Comparison of ENCODE assay signal across 12 cellular contexts in genomic region chr11:120180571-120181445, GRCh38. TPM values are rescaled to one million over a fixed set of nuclear protein-coding genes. Genes with fewer than 3 reads are reported as not detected.
A peak's percentile ranks its signal among the peaks of the same experiment; 100 is the strongest.
DNase-seq lines count a peak whose midpoint lies in the region; ATAC-seq and TF ChIP-seq lines count a peak whose summit lies in the region.
"Had no signal": no experiment of that assay in that cellular context is flagged by ENCODE, and none has a peak within 500 bp of the region (broad histone marks: within the 10 kb centered on the region; RNA-seq: fewer than 3 reads in every experiment).

No MANE protein-coding gene starts in this region.

- H3K27me3 ChIP-seq in heart left ventricle: peaks cover 0 to 5% (median 0%) of the 10 kb centered on the region in 9 donors

- H3K4me1 Mint-ChIP-seq in chondrocyte (ENCODE audit: low read depth): peaks cover 8% of the 10 kb centered on the region
- H3K4me1 Mint-ChIP-seq: CD8-positive, alpha-beta memory T cell had no signal

- TF ChIP-seq CTCF in heart left ventricle (IDR thresholded peaks at IDR 0.05): peak in 2 of 12 donors; percentile 6 to 17
- peak; percentile 37 for TF ChIP-seq CTCF in chondrocyte (IDR thresholded peaks at IDR 0.05)

- H3K27ac ChIP-seq in heart left ventricle: peak overlapping the region in 8 of 12 donors; percentile 6 to 82 (median 26)

- WGBS in heart left ventricle, 4 donors: 75 to 79% (median 76%) methylated on average over 11 to 13 of the region's 13 CpGs

- no peaks in the 10 kb centered on the region for H3K36me3 Mint-ChIP-seq in chondrocyte (ENCODE audit: low read depth)
- H3K36me3 Mint-ChIP-seq: activated naive CD8-positive, alpha-beta T cell; CD8-positive, alpha-beta memory T cell had no signal

- TF ChIP-seq POLR2A in heart left ventricle (IDR thresholded peaks at IDR 0.05): no peak

- ATAC-seq in heart left ventricle (peak in 1 of 4 donors; percentile 18), left ventricle myocardium superior (no peak), left lobe of liver (no peak), GM18907 (IDR thresholded peaks at IDR 0.05; ENCODE audit: unreplicated experiment) (no peak), HG03460 (IDR thresholded peaks at IDR 0.05; ENCODE audit: unreplicated experiment) (no peak), HG03521 (IDR thresholded peaks at IDR 0.05; ENCODE audit: unreplicated experiment) (no peak)

- no peak overlapping the region for H3K4me3 ChIP-seq in heart left ventricle

- H3K36me3 ChIP-seq in heart left ventricle: no peaks in the 10 kb centered on the region

- peaks cover 18% of the 10 kb centered on the region for H3K27me3 Mint-ChIP-seq in chondrocyte (ENCODE audit: low read depth)
- H3K27me3 Mint-ChIP-seq: activated naive CD8-positive, alpha-beta T cell had no signal

- no peaks in the 10 kb centered on the region for H3K9me3 Mint-ChIP-seq in chondrocyte (ENCODE audit: low read depth)
- H3K9me3 Mint-ChIP-seq: CD8-positive, alpha-beta memory T cell had no signal

- no peaks in the 10 kb centered on the region for H3K9me3 ChIP-seq in heart left ventricle

- intact Hi-C loops in heart left ventricle (cut with DNase I) (loop anchor here in 2 of 10 donors (5.0 kb wide), 1 partner anchor 36 kb away; no protein-coding TSS in a partner anchor), left ventricle myocardium superior (cut with micrococcal nuclease) (no loop called here)

- no peak overlapping the region for H3K27ac Mint-ChIP-seq in chondrocyte (ENCODE audit: unreplicated experiment)
- H3K27ac Mint-ChIP-seq: activated naive CD8-positive, alpha-beta T cell had no signal

- DNase-seq in heart left ventricle (peak in 2 of 5 donors; percentile 62 to 66), left ventricle myocardium superior (no peak), chondrocyte (ENCODE audit: low spot score) (no peak), left lobe of liver (ENCODE audit: low spot score) (peak; percentile 33), NCI-H510A treated with DMSO at 0.1 percent for 48 hours (lab: John Stamatoyannopoulos, UW) (no peak)
- DNase-seq: CD8-positive, alpha-beta memory T cell had no signal

- H3K4me1 ChIP-seq in heart left ventricle: peaks cover 0 to 66% (median 20%) of the 10 kb centered on the region in 12 donors

- no peak overlapping the region for H3K4me3 Mint-ChIP-seq in chondrocyte (ENCODE audit: unreplicated experiment)
- H3K4me3 Mint-ChIP-seq: activated naive CD8-positive, alpha-beta T cell; CD8-positive, alpha-beta memory T cell had no signal

RNA-seq across cellular contexts. Expression of gene OAF, which starts 30.0 kb away (rescaled TPM):
- total RNA-seq in heart left ventricle (10 to 100 TPM; 10.3 to 41.9 (median 19.9) TPM), left ventricle myocardium superior (27.9 TPM), chondrocyte (5.7 to 12.8 TPM (median 6.6 TPM) in 3 replicates), left lobe of liver (345 TPM)
- polyA plus RNA-seq in heart left ventricle: 10 to 100 TPM; 11.9 to 26.4 TPM

RNA-seq across cellular contexts. Expression of gene TRIM29, which starts 42.9 kb away (rescaled TPM):
- total RNA-seq in heart left ventricle (1 to 10 TPM in 1 of 9 donors, under 1 TPM in 1, not detected in 7; 0.56 to 6.4 TPM), left ventricle myocardium superior (0.50 TPM), chondrocyte (not detected in 3 replicates), left lobe of liver (2.3 TPM)
- polyA plus RNA-seq in heart left ventricle: under 1 TPM in 1 of 2 donors, not detected in 1; 0.14 TPM
- total RNA-seq: CD8-positive, alpha-beta memory T cell; lung microvascular endothelial cell; SK-MEL-5 had no signal
- polyA plus RNA-seq: CD8-positive, alpha-beta memory T cell had no signal

RNA-seq across cellular contexts. Expression of gene POU2F3, which starts 59.1 kb away (rescaled TPM):
- under 1 TPM in 1 of 9 donors, not detected in 8; 0.15 TPM for total RNA-seq in heart left ventricle
- polyA plus RNA-seq in heart left ventricle: not detected
- not detected for total RNA-seq in left ventricle myocardium superior
- not detected in 3 replicates for total RNA-seq in chondrocyte
- not detected for total RNA-seq in left lobe of liver
- total RNA-seq: CD8-positive, alpha-beta memory T cell; SK-MEL-5 had no signal
- polyA plus RNA-seq: CD8-positive, alpha-beta memory T cell had no signal
